ENCODE assay signal across 8 cellular contexts in genomic region chr19:18418034-18418724, GRCh38. TPM values are rescaled to one million over a fixed set of nuclear protein-coding genes. Genes with fewer than 3 reads are reported as not detected.
A peak's percentile ranks its signal among the peaks of the same experiment; 100 is the strongest.
DNase-seq lines count a peak whose midpoint lies in the region; ATAC-seq and TF ChIP-seq lines count a peak whose summit lies in the region.

No MANE protein-coding gene starts in this region.

- TF ChIP-seq CTCF in mammary epithelial cell (conservative IDR thresholded peaks at IDR 0.05 in 1 of 2, IDR thresholded peaks at IDR 0.05 in 1 of 2; ENCODE audit: extremely low read depth in 1 of 2, insufficient read depth in 1 of 2, low read depth in 1 of 2, low read length in 2 of 2) (no peak), mucosa of descending colon (IDR thresholded peaks at IDR 0.05) (no peak), vagina (IDR thresholded peaks at IDR 0.05) (no peak)

- peaks cover 25% of the 10 kb centered on the region for H3K79me2 ChIP-seq in mammary epithelial cell (ENCODE audit: insufficient read depth, low read length)

- dilution Hi-C loops in mammary epithelial cell (cut with HindIII; ENCODE audit: low sequenced_read_pairs): no loop called here

- H4K20me1 ChIP-seq in mammary epithelial cell (ENCODE audit: insufficient read depth, low read length): no peaks in the 10 kb centered on the region

- H3K36me3 ChIP-seq in KOPT-K1 (ENCODE audit: insufficient read depth, low read length) (no peaks in the 10 kb centered on the region), mammary epithelial cell (ENCODE audit: insufficient read depth, low read length) (no peaks in the 10 kb centered on the region), mucosa of descending colon (ENCODE audit: low read depth) (no peaks in the 10 kb centered on the region), vagina (no peaks in the 10 kb centered on the region)

- H3K9ac ChIP-seq in mammary epithelial cell (ENCODE audit: insufficient read depth, low read length): no peak overlapping the region

- in situ Hi-C loops in mammary epithelial cell (cut with MboI; ENCODE audit: low sequenced_read_pairs in 2 of 2): loop anchor here in 1 of 2 donors (10.0 kb wide), 1 partner anchor 143 kb away; the partner anchor contains the start of gene IQCN

- peak overlapping the region; percentile 86 for H3K27ac ChIP-seq in KOPT-K1 (ENCODE audit: low read depth, low read length, poor library complexity, severe bottlenecking)
- H3K27ac ChIP-seq in mammary epithelial cell (ENCODE audit: insufficient read depth, low read depth, low read length): no peak overlapping the region
- H3K27ac ChIP-seq in vagina: peak overlapping the region; percentile 97

- H2AFZ ChIP-seq in mammary epithelial cell (ENCODE audit: low read depth, low read length): no peak overlapping the region

- no peaks in the 10 kb centered on the region for H3K27me3 ChIP-seq in mammary epithelial cell (ENCODE audit: insufficient read depth, low read length)
- no peaks in the 10 kb centered on the region for H3K27me3 ChIP-seq in vagina

- CTCF ChIA-PET in mammary epithelial cell (lab: Charles Lee; ENCODE audit: low non-redundant PET): interaction anchor here (0.6 kb wide), 1 partner anchor 30 kb away, joined by 3 read pairs; no protein-coding TSS in a partner anchor

- no peak for ATAC-seq in mucosa of descending colon
- ATAC-seq in HG03025 (IDR thresholded peaks at IDR 0.05; ENCODE audit: low FRiP score, unreplicated experiment): no peak

- intact Hi-C loops in mammary epithelial cell (cut with micrococcal nuclease) (no loop called here), mucosa of descending colon (cut with DNase I, micrococcal nuclease) (no loop called here), vagina (cut with DNase I) (no loop called here)

- H3K4me2 ChIP-seq in mammary epithelial cell (ENCODE audit: insufficient read depth, low read depth, low read length): peak overlapping the region; percentile 99

- no peak for TF ChIP-seq POLR2A in vagina (IDR thresholded peaks at IDR 0.05)

- 21% methylated on average over 31 of the region's 39 CpGs for WGBS in mammary epithelial cell (ENCODE audit: low coverage, missing lambda C conversion rate)

- no TSS peak for BruUV-seq in mammary epithelial cell (replicated peaks; lab: Mats Ljungman, UMichigan)

- H3K9me3 ChIP-seq in KOPT-K1 (ENCODE audit: insufficient read depth, low read length, poor library complexity, severe bottlenecking) (no peaks in the 10 kb centered on the region), mammary epithelial cell (replicated peaks; ENCODE audit: insufficient read depth, low read length) (no peaks in the 10 kb centered on the region), mucosa of descending colon (no peaks in the 10 kb centered on the region), vagina (no peaks in the 10 kb centered on the region)

- H3K4me3 ChIP-seq in mammary epithelial cell (replicated peaks in 1 of 3; ENCODE audit: insufficient read depth in 1 of 3, low read depth in 2 of 3, low read length in 3 of 3) (no peak overlapping the region), mucosa of descending colon (no peak overlapping the region), vagina (peak overlapping the region; percentile 66 to 76)

- DNase-seq in Ammon's horn (ENCODE audit: low spot score): peak; percentile 49
- DNase-seq in mammary epithelial cell: no peak
- peak; percentile 40 to 73 (median 62) for DNase-seq in mucosa of descending colon
- no peak for DNase-seq in vagina (ENCODE audit: extremely low spot score in 2 of 2)
- DNase-seq in dermis blood vessel endothelial cell: no peak
- DNase-seq in NCI-H187 treated with DMSO at 0.1 percent for 48 hours (lab: John Stamatoyannopoulos, UW): no peak

- peaks cover 27% of the 10 kb centered on the region for H3K4me1 ChIP-seq in mammary epithelial cell (ENCODE audit: insufficient read depth, low read length)
- H3K4me1 ChIP-seq in mucosa of descending colon (ENCODE audit: low read depth): peaks cover 43% of the 10 kb centered on the region
- H3K4me1 ChIP-seq in vagina: peaks cover 85% of the 10 kb centered on the region

RNA-seq across cellular contexts. Expression of gene SSBP4, which starts 1.0 kb away (rescaled TPM):
- 10 to 100 TPM; 34.0 to 41.0 TPM for total RNA-seq in mammary epithelial cell
- polyA plus RNA-seq in mammary epithelial cell: 14.3 TPM
- 1.7 TPM for polyA minus RNA-seq in mammary epithelial cell
- total RNA-seq in mucosa of descending colon: 10 to 100 TPM; 31.2 to 48.6 (median 41.1) TPM
- 72.7 TPM for total RNA-seq in vagina
- 88.8 and 96.7 TPM in 2 replicates for total RNA-seq in dermis blood vessel endothelial cell

RNA-seq across cellular contexts. Expression of gene ISYNA1, which starts 19.8 kb away (rescaled TPM):
- total RNA-seq in mammary epithelial cell: 10 to 100 TPM; 13.0 to 26.3 TPM
- 14.9 TPM for polyA plus RNA-seq in mammary epithelial cell
- polyA minus RNA-seq in mammary epithelial cell: 10.4 TPM
- total RNA-seq in mucosa of descending colon: 10 to 100 TPM; 10.2 to 20.0 (median 13.2) TPM
- 57.5 TPM for total RNA-seq in vagina
- 35.4 and 69.7 TPM in 2 replicates for total RNA-seq in dermis blood vessel endothelial cell

RNA-seq across cellular contexts. Expression of gene LRRC25, which starts 20.8 kb away (rescaled TPM):
- total RNA-seq in mammary epithelial cell (not detected), mucosa of descending colon (1 to 10 TPM; 2.1 to 8.8 (median 5.8) TPM), vagina (3.9 TPM), dermis blood vessel endothelial cell (not detected in 2 replicates)
- polyA plus RNA-seq in mammary epithelial cell: not detected
- not detected for polyA minus RNA-seq in mammary epithelial cell

RNA-seq across cellular contexts. Expression of gene GDF15, which starts 32.2 kb away (rescaled TPM):
- total RNA-seq in mammary epithelial cell (10 to 100 TPM; 78.7 to 93.2 TPM), mucosa of descending colon (10 to 100 TPM; 13.8 to 28.2 (median 20.4) TPM), vagina (25.5 TPM), dermis blood vessel endothelial cell (106 and 152 TPM in 2 replicates)
- 21.2 TPM for polyA plus RNA-seq in mammary epithelial cell
- polyA minus RNA-seq in mammary epithelial cell: 1.8 TPM

Comparison
In these comparisons a context has a peak if more than half of its experiments do, and no peak if none do; other contexts are left out.
1. DNase-seq: peak in Ammon's horn (single experiment) and mucosa of descending colon (3 of 3); none in mammary epithelial cell (single experiment), vagina (0 of 2), dermis blood vessel endothelial cell (single experiment) and NCI-H187 treated with DMSO at 0.1 percent for 48 hours (single experiment).
2. H3K4me3 ChIP-seq: peak in vagina (2 of 2); none in mammary epithelial cell (0 of 3) and mucosa of descending colon (single experiment).